In genomic region chr12:101767537-101767936, GRCh38 we compare ENCODE assay signal across 15 cellular contexts. TPM values are rescaled to one million over a fixed set of nuclear protein-coding genes. Genes with fewer than 3 reads are reported as not detected.
DNase-seq lines count a peak whose midpoint lies in the region; ATAC-seq and TF ChIP-seq lines count a peak whose summit lies in the region.
"Had no signal": no experiment of that assay in that cellular context is flagged by ENCODE, and none has a peak within 500 bp of the region (broad histone marks: within the 10 kb centered on the region; RNA-seq: fewer than 3 reads in every experiment).

No MANE protein-coding gene starts in this region.

- H3K4me1 ChIP-seq in OCI-LY3 (ENCODE audit: low read length) (peaks cover 10% of the 10 kb centered on the region), endodermal cell (ENCODE audit: control insufficient read depth, insufficient read depth, low read length) (no peaks in the 10 kb centered on the region)
- H3K4me1 ChIP-seq: HAP-1 had no signal

- H3K27ac ChIP-seq in OCI-LY3 (ENCODE audit: low read length) (no peak overlapping the region), endodermal cell (ENCODE audit: low read depth, low read length) (no peak overlapping the region)
- H3K27ac ChIP-seq: BLaER1 had no signal

- no peaks in the 10 kb centered on the region for H3K27me3 Mint-ChIP-seq in endodermal cell (ENCODE audit: insufficient read depth)
- H3K27me3 Mint-ChIP-seq: CD4-positive, CD25-positive, alpha-beta regulatory T cell; IgD-negative memory B cell had no signal

- H3K36me3 ChIP-seq in GM06990 (ENCODE audit: control insufficient read depth, insufficient read depth, low read length) (peaks cover 1% of the 10 kb centered on the region), OCI-LY3 (replicated peaks; ENCODE audit: low read depth, low read length) (peaks cover 19% of the 10 kb centered on the region), endodermal cell (ENCODE audit: control insufficient read depth, insufficient read depth, low read length) (peaks cover 16% of the 10 kb centered on the region)
- H3K36me3 ChIP-seq: HAP-1 had no signal

- H3K9ac ChIP-seq in OCI-LY3 (ENCODE audit: low read length) (no peak overlapping the region), endodermal cell (ENCODE audit: extremely low read depth, low read length, poor library complexity, severe bottlenecking) (no peak overlapping the region)
- H3K9ac ChIP-seq: BLaER1 had no signal

- no peak overlapping the region for H3K4me2 ChIP-seq in OCI-LY3 (ENCODE audit: low read length)
- H3K4me2 ChIP-seq: BLaER1 had no signal

- no peak overlapping the region for H3K27ac Mint-ChIP-seq in endodermal cell
- H3K27ac Mint-ChIP-seq: HFFc6 had no signal

- DNase-seq in GM06990 (ENCODE audit: extremely low read depth, insufficient read length) (no peak), endodermal cell (no peak)
- DNase-seq: AML-193; CD4-positive, CD25-positive, alpha-beta regulatory T cell; HFFc6; KG1 had no signal

- H3K4me3 Mint-ChIP-seq in endodermal cell = no peak overlapping the region
- H3K4me3 Mint-ChIP-seq: CD4-positive, CD25-positive, alpha-beta regulatory T cell; HFFc6; IgD-negative memory B cell had no signal

- H3K79me2 ChIP-seq in OCI-LY3 (ENCODE audit: low read length) = no peaks in the 10 kb centered on the region

- ATAC-seq in HG02763 (IDR thresholded peaks at IDR 0.05; ENCODE audit: unreplicated experiment) (no peak), GM21528 (IDR thresholded peaks at IDR 0.05; ENCODE audit: low FRiP score, unreplicated experiment) (no peak), GM19455 (IDR thresholded peaks at IDR 0.05; ENCODE audit: unreplicated experiment) (no peak)
- ATAC-seq: GM12878 had no signal

- H3K9me3 ChIP-seq in OCI-LY3 (ENCODE audit: insufficient read depth, low read length) (no peaks in the 10 kb centered on the region), endodermal cell (ENCODE audit: control insufficient read depth, low read length) (no peaks in the 10 kb centered on the region)
- H3K9me3 ChIP-seq: BLaER1, HAP-1 had no signal

- TF ChIP-seq CTCF in GM06990 (IDR thresholded peaks at IDR 0.05; ENCODE audit: insufficient read depth, low read length, poor library complexity, severe bottlenecking) (peak; percentile 5), OCI-LY3 (IDR thresholded peaks at IDR 0.05; ENCODE audit: low read depth, low read length) (peak; percentile 20), endodermal cell (conservative IDR thresholded peaks at IDR 0.05) (peak; percentile 16)

- no peak overlapping the region for H2AFZ ChIP-seq in OCI-LY3 (ENCODE audit: low read depth, low read length)

- peaks cover 38% of the 10 kb centered on the region for H3K36me3 Mint-ChIP-seq in endodermal cell (ENCODE audit: low read depth)

- peaks cover 6% of the 10 kb centered on the region for H3K4me1 Mint-ChIP-seq in endodermal cell

- H3K4me3 ChIP-seq in GM06990 (replicated peaks; ENCODE audit: low read depth, low read length) (no peak overlapping the region), OCI-LY3 (ENCODE audit: low read length) (no peak overlapping the region), endodermal cell (ENCODE audit: low read length) (no peak overlapping the region)
- H3K4me3 ChIP-seq: BLaER1, GM12878, HAP-1 had no signal

- H4K20me1 ChIP-seq in OCI-LY3 (ENCODE audit: insufficient read depth, low read length) = no peaks in the 10 kb centered on the region
- H4K20me1 ChIP-seq: BLaER1 had no signal

- H3K9me3 Mint-ChIP-seq in endodermal cell = no peaks in the 10 kb centered on the region
- H3K9me3 Mint-ChIP-seq: CD4-positive, CD25-positive, alpha-beta regulatory T cell; HFFc6; IgD-negative memory B cell had no signal

- WGBS in endodermal cell (ENCODE audit: insufficient coverage in 1 of 2, insufficient read length in 1 of 2), 2 experiments = 80% methylated on average over 1 of the region's 1 CpG; no CpG with 5 or more reads in 1 of the 2 experiments

- H3K27me3 ChIP-seq in GM06990 (replicated peaks; ENCODE audit: control insufficient read depth, insufficient read depth, low read length) = no peaks in the 10 kb centered on the region
- H3K27me3 ChIP-seq in OCI-LY3 (ENCODE audit: low read depth, low read length) = no peaks in the 10 kb centered on the region
- H3K27me3 ChIP-seq in endodermal cell (ENCODE audit: control insufficient read depth, insufficient read depth, low read length, poor library complexity, severe bottlenecking) = no peaks in the 10 kb centered on the region
- H3K27me3 ChIP-seq: BLaER1 had no signal

RNA-seq across cellular contexts. Expression of gene SYCP3, which starts 28.3 kb away (rescaled TPM):
- total RNA-seq in endodermal cell = not detected
- not detected for polyA plus RNA-seq in endodermal cell (2013, experiment 1 of 2)
- not detected for polyA plus RNA-seq in endodermal cell (2013, experiment 2 of 2)
- total RNA-seq: Daoy, HFFc6 had no signal
